11 cellular contexts compared by ENCODE assay signal in genomic region chr7:155653773-155654172, GRCh38. TPM values are rescaled to one million over a fixed set of nuclear protein-coding genes. Genes with fewer than 3 reads are reported as not detected.
DNase-seq lines count a peak whose midpoint lies in the region; ATAC-seq and TF ChIP-seq lines count a peak whose summit lies in the region.
"Had no signal": no experiment of that assay in that cellular context is flagged by ENCODE, and none has a peak within 500 bp of the region (broad histone marks: within the 10 kb centered on the region; RNA-seq: fewer than 3 reads in every experiment).

No MANE protein-coding gene starts in this region.

- H3K36me3 ChIP-seq in right atrium auricular region (no peaks in the 10 kb centered on the region), adipocyte (ENCODE audit: control insufficient read depth, insufficient read depth, low read length, severe bottlenecking) (peaks cover 10% of the 10 kb centered on the region), upper lobe of right lung (no peaks in the 10 kb centered on the region), colonic mucosa (no peaks in the 10 kb centered on the region)

- H3K4me3 ChIP-seq in right atrium auricular region (no peak overlapping the region), adipocyte (ENCODE audit: low read length) (no peak overlapping the region), right cardiac atrium (ENCODE audit: low read length) (no peak overlapping the region), upper lobe of right lung (no peak overlapping the region), colonic mucosa (no peak overlapping the region)

- intact Hi-C loops in Right ventricle myocardium superior (cut with DNase I), result no loop called here
- intact Hi-C loops in right cardiac atrium (cut with DNase I), result no loop called here
- intact Hi-C loops in upper lobe of right lung (cut with DNase I), result no loop called here
- intact Hi-C loops in colonic mucosa (cut with DNase I), result no loop called here

- TF ChIP-seq CTCF in right atrium auricular region (IDR thresholded peaks at IDR 0.05) (no peak), upper lobe of right lung (IDR thresholded peaks at IDR 0.05) (no peak), colonic mucosa (IDR thresholded peaks at IDR 0.05) (no peak)

- peaks cover 3 to 8% of the 10 kb centered on the region in 2 donors for H3K9me3 ChIP-seq in right atrium auricular region
- peaks cover 10% of the 10 kb centered on the region for H3K9me3 ChIP-seq in adipocyte (ENCODE audit: control insufficient read depth, low read length)
- H3K9me3 ChIP-seq in right cardiac atrium (ENCODE audit: control insufficient read depth, low read length), result no peaks in the 10 kb centered on the region
- H3K9me3 ChIP-seq in upper lobe of right lung, result no peaks in the 10 kb centered on the region
- no peaks in the 10 kb centered on the region for H3K9me3 ChIP-seq in colonic mucosa
- H3K9me3 ChIP-seq: BE2C had no signal

- 71% methylated on average over 2 of the region's 2 CpGs for WGBS in right cardiac atrium

- H3K27me3 ChIP-seq in right atrium auricular region (no peaks in the 10 kb centered on the region), adipocyte (replicated peaks; ENCODE audit: control insufficient read depth, insufficient read depth, low read length) (no peaks in the 10 kb centered on the region), right cardiac atrium (ENCODE audit: control insufficient read depth, insufficient read depth) (no peaks in the 10 kb centered on the region), upper lobe of right lung (no peaks in the 10 kb centered on the region), colonic mucosa (no peaks in the 10 kb centered on the region)
- H3K27me3 ChIP-seq: BE2C had no signal

- H3K9ac ChIP-seq in adipocyte (ENCODE audit: low read length), result peak overlapping the region; percentile 10
- no peak overlapping the region for H3K9ac ChIP-seq in colonic mucosa (ENCODE audit: low read depth in 2 of 2, low read length in 2 of 2)

- H3K27ac ChIP-seq in right atrium auricular region (no peak overlapping the region), right cardiac atrium (ENCODE audit: low read length) (no peak overlapping the region), upper lobe of right lung (no peak overlapping the region), colonic mucosa (no peak overlapping the region)

- in situ Hi-C loops in KBM-7 (cut with MboI; ENCODE audit: low pct_unique_long_range_greater_than_20kb, low sequenced_read_pairs), result no loop called here

- ATAC-seq in Right ventricle myocardium superior (ENCODE audit: poor library complexity) (peak; percentile 54), right cardiac atrium (peak; percentile 48 to 57), upper lobe of right lung (peak; percentile 95), GM19395 (IDR thresholded peaks at IDR 0.05; ENCODE audit: unreplicated experiment) (no peak)
- ATAC-seq: T-cell had no signal

- no peak for DNase-seq in Right ventricle myocardium superior
- no peak for DNase-seq in right atrium auricular region (ENCODE audit: low spot score)
- peak; percentile 91 for DNase-seq in adipocyte (ENCODE audit: low read depth)
- DNase-seq in right cardiac atrium, result no peak
- peak; percentile 76 for DNase-seq in upper lobe of right lung
- DNase-seq in colonic mucosa, result no peak
- no peak for DNase-seq in KBM-7
- DNase-seq: BE2C, NCI-H2227 treated with DMSO at 0.1 percent for 48 hours, T-cell had no signal

- H3K4me1 ChIP-seq in right atrium auricular region (peaks cover 0 to 20% of the 10 kb centered on the region in 2 donors), adipocyte (ENCODE audit: control insufficient read depth, insufficient read depth, low read length) (peaks cover 30% of the 10 kb centered on the region), right cardiac atrium (ENCODE audit: control insufficient read depth, insufficient read depth, low read length) (peaks cover 2% of the 10 kb centered on the region), upper lobe of right lung (peaks cover 31% of the 10 kb centered on the region), colonic mucosa (no peaks in the 10 kb centered on the region)
- H3K4me1 ChIP-seq: BE2C had no signal

RNA-seq across cellular contexts. Expression of gene RBM33, which starts 9.3 kb away (rescaled TPM):
- total RNA-seq in Right ventricle myocardium superior (32.8 TPM), right atrium auricular region (10 to 100 TPM; 15.4 to 21.0 TPM), right cardiac atrium (10 to 100 TPM; 36.2 to 39.1 (median 38.2) TPM), upper lobe of right lung (62.8 TPM), colonic mucosa (10 to 100 TPM; 56.9 to 60.2 TPM)
- polyA plus RNA-seq in right cardiac atrium, result 16.6 TPM

Comparison
In these comparisons a context has a peak if more than half of its experiments do, and no peak if none do; other contexts are left out.
1. DNase-seq: peak in adipocyte (single experiment) and upper lobe of right lung (single experiment); none in Right ventricle myocardium superior (single experiment), right atrium auricular region (single experiment), right cardiac atrium (0 of 3), colonic mucosa (single experiment) and KBM-7 (single experiment).